16 cellular contexts compared by ENCODE assay signal in the genomic region with DNA sequence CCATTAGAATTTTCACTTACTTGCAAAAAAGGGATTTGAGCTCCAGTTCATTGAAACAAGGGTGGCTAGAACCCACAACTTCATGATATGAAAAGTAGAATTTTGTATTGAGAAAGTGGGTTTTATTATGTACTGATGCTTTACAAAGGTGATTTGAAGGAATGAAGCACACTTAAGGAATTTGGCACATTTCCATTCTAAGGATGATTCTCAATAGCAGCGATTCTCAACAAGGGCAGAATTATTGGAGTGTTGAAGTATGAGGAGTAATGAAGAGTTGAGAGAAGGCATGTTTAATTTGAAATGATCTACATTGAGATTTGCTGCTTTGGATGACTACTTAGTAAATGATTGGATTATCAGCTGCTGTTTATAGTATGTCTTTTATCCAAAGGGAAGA. TPM values are rescaled to one million over a fixed set of nuclear protein-coding genes. Genes with fewer than 3 reads are reported as not detected.
DNase-seq lines count a peak whose midpoint lies in the region; TF ChIP-seq lines count a peak whose summit lies in the region.
"Had no signal": no experiment of that assay in that cellular context is flagged by ENCODE, and none has a peak within 500 bp of the region (broad histone marks: within the 10 kb centered on the region; RNA-seq: fewer than 3 reads in every experiment).

No MANE protein-coding gene starts in this region.

- H3K4me3 ChIP-seq in breast epithelium (no peak overlapping the region), epithelial cell of proximal tubule (ENCODE audit: low read depth, low read length) (no peak overlapping the region)

- H3K9me3 Mint-ChIP-seq in MCF 10A (ENCODE audit: unreplicated experiment) (no peaks in the 10 kb centered on the region), type B pancreatic cell (peaks cover 3% of the 10 kb centered on the region)

- H3K9me3 ChIP-seq in breast epithelium, result no peaks in the 10 kb centered on the region
- H3K9me3 ChIP-seq: SK-N-SH had no signal

- no TSS peak for BruUV-seq in MCF 10A (replicated peaks; lab: Mats Ljungman, UMichigan)

- H3K27ac ChIP-seq in breast epithelium, result no peak overlapping the region
- H3K27ac ChIP-seq: C4-2B had no signal

- H3K27ac Mint-ChIP-seq in MCF 10A (ENCODE audit: low read depth, unreplicated experiment), result peak overlapping the region; percentile 17
- H3K27ac Mint-ChIP-seq in type B pancreatic cell, result peak overlapping the region; percentile 0

- no peaks in the 10 kb centered on the region for H3K4me1 ChIP-seq in breast epithelium

- H3K4me3 Mint-ChIP-seq in MCF 10A (ENCODE audit: unreplicated experiment) (no peak overlapping the region), type B pancreatic cell (no peak overlapping the region)

- TF ChIP-seq CTCF in MCF 10A (IDR thresholded peaks at IDR 0.05; ENCODE audit: unreplicated experiment) (no peak), breast epithelium (IDR thresholded peaks at IDR 0.05) (no peak), epithelial cell of proximal tubule (conservative IDR thresholded peaks at IDR 0.05; ENCODE audit: low read depth, low read length) (no peak), type B pancreatic cell (conservative IDR thresholded peaks at IDR 0.05) (no peak)

- POLR2A ChIA-PET in MCF 10A (lab: Yijun Ruan, JAX), result interaction anchor here (0.8 kb wide), 1 partner anchor 68 kb away, joined by 3 read pairs; no protein-coding TSS in a partner anchor

- H3K36me3 Mint-ChIP-seq in MCF 10A (ENCODE audit: insufficient read depth, unreplicated experiment) (peaks cover 14% of the 10 kb centered on the region), type B pancreatic cell (peaks cover 34% of the 10 kb centered on the region)

- intact Hi-C loops in MCF 10A (cut with micrococcal nuclease) (no loop called here), breast epithelium (cut with DNase I; ENCODE audit: low total_unique reads) (no loop called here)

- H3K27me3 Mint-ChIP-seq in MCF 10A (ENCODE audit: insufficient read depth, unreplicated experiment) (no peaks in the 10 kb centered on the region), type B pancreatic cell (no peaks in the 10 kb centered on the region)

- peaks cover 10% of the 10 kb centered on the region for H3K4me1 Mint-ChIP-seq in MCF 10A (ENCODE audit: insufficient read depth, unreplicated experiment)
- peaks cover 14% of the 10 kb centered on the region for H3K4me1 Mint-ChIP-seq in type B pancreatic cell (ENCODE audit: unreplicated experiment)

- TF ChIP-seq POLR2A in breast epithelium (IDR thresholded peaks at IDR 0.05), result no peak

- CTCF ChIA-PET in MCF 10A (lab: Yijun Ruan, JAX), result no interaction called here

- DNase-seq in MCF 10A (ENCODE audit: unreplicated experiment) (no peak), breast epithelium (ENCODE audit: low spot score in 2 of 2) (no peak), amniotic epithelial cell (ENCODE audit: low read depth) (peak; percentile 37), epithelial cell of proximal tubule (ENCODE audit: low read depth) (peak; percentile 41), type B pancreatic cell (ENCODE audit: extremely low spot score, unreplicated experiment) (no peak), SW 1271 (lab: John Stamatoyannopoulos, UW) (no peak), LoVo (ENCODE audit: low spot score) (no peak), DMS53 treated with DMSO at 0.1 percent for 48 hours (lab: John Stamatoyannopoulos, UW; ENCODE audit: unreplicated experiment) (no peak)
- DNase-seq: COR-L47, H7, Karpas-422, NCI-H1417, NCI-H2081 treated with DMSO at 0.1 percent for 48 hours, Right ventricle myocardium superior, SK-N-SH had no signal

- H3K27me3 ChIP-seq in breast epithelium, result no peaks in the 10 kb centered on the region

- no peaks in the 10 kb centered on the region for H3K36me3 ChIP-seq in breast epithelium

RNA-seq across cellular contexts. Expression of gene FNBP1L, which starts 54.6 kb away (rescaled TPM):
- 30.7 and 31.8 TPM in 2 replicates for total RNA-seq in MCF 10A (2022)
- total RNA-seq in breast epithelium, result 100 to 1,000 TPM in 1 of 3 donors, 10 to 100 TPM in 2; 33.1 to 117 (median 63.6) TPM
- 32.1 and 37.6 TPM in 2 replicates for total RNA-seq in epithelial cell of proximal tubule
- 74.7 and 119 TPM in 2 replicates for total RNA-seq in type B pancreatic cell (ENCODE audit: low replicate concordance)

Comparison
In these comparisons a context has a peak if more than half of its experiments do, and no peak if none do; other contexts are left out.
1. DNase-seq: peak in amniotic epithelial cell (single experiment) and epithelial cell of proximal tubule (single experiment); none in MCF 10A (single experiment), breast epithelium (0 of 2), type B pancreatic cell (single experiment), SW 1271 (0 of 2), LoVo (single experiment) and DMS53 treated with DMSO at 0.1 percent for 48 hours (single experiment).